Comparison of ENCODE assay signal across 22 cellular contexts in genomic region chr17:19702231-19702641, GRCh38. TPM values are rescaled to one million over a fixed set of nuclear protein-coding genes. Genes with fewer than 3 reads are reported as not detected.
DNase-seq lines count a peak whose midpoint lies in the region; ATAC-seq, FAIRE-seq and TF ChIP-seq lines count a peak whose summit lies in the region.
"Had no signal": no experiment of that assay in that cellular context is flagged by ENCODE, and none has a peak within 500 bp of the region (broad histone marks: within the 10 kb centered on the region; RNA-seq: fewer than 3 reads in every experiment).

No MANE protein-coding gene starts in this region.

- no peaks in the 10 kb centered on the region for H3K27me3 Mint-ChIP-seq in T-helper 17 cell
- H3K27me3 Mint-ChIP-seq: activated CD4-positive, alpha-beta T cell treated with anti-CD3 and anti-CD28 coated beads, Interleukin-2, amount 10 ng/mL, durations not matched to agents 24 days and 14 days had no signal

- FAIRE-seq in HepG2 (lab: Jason Lieb, UNC) (peak; percentile 4), small intestine (lab: Jason Lieb, UNC) (no peak)
- FAIRE-seq: D721Med, GM19239, islet of Langerhans had no signal

- no TSS peak for BruUV-seq in HepG2 (replicated peaks; lab: Mats Ljungman, UMichigan)

- no peak overlapping the region for H3K4me3 Mint-ChIP-seq in T-helper 17 cell
- H3K4me3 Mint-ChIP-seq: activated CD4-positive, alpha-beta T cell treated with anti-CD3 and anti-CD28 coated beads, Interleukin-2, amount 10 ng/mL, durations not matched to agents 24 days and 14 days had no signal

- peak overlapping the region; percentile 91 for H3K4me2 ChIP-seq in HepG2 (ENCODE audit: low read depth, low read length)
- H3K4me2 ChIP-seq in hepatocyte: no peak overlapping the region
- H3K4me2 ChIP-seq: BLaER1 treated with 17β-estradiol and CSF1 and Interleukin-3, amounts not matched to agents 10 nM and 100 nM had no signal

- CTCF ChIA-PET in HepG2 (lab: Yijun Ruan, JAX; ENCODE audit: low intra/inter-chr PET ratio, low total read pairs): no interaction called here

- TF ChIP-seq EP300 in HepG2 (IDR thresholded peaks at IDR 0.05; ENCODE audit: low read depth in 2 of 2, low read length in 2 of 2) (peak in 1 of 2 experiments; percentile 39; a peak in 1 of 4 replicates), HepG2 (CRISPR knock-in tag; IDR thresholded peaks at IDR 0.05; ENCODE audit: borderline replicate concordance) (0 out of 2 replicates have a peak, but pooled peaks have one; percentile 18)

- TF ChIP-seq POLR2A in HepG2 (IDR thresholded peaks at IDR 0.05; ENCODE audit: insufficient read depth in 1 of 2, low read depth in 2 of 2, low read length in 2 of 2): no peak
- no peak for TF ChIP-seq POLR2A in right lobe of liver (IDR thresholded peaks at IDR 0.05)

- H3K9ac ChIP-seq in HepG2 (ENCODE audit: insufficient read depth, low read depth, low read length): no peak overlapping the region
- H3K9ac ChIP-seq: BLaER1 treated with 17β-estradiol and CSF1 and Interleukin-3, amounts not matched to agents 10 nM and 100 nM had no signal

- peak; percentile 17; the same call in 2 of the 3 replicates for ATAC-seq in HepG2
- no peak for ATAC-seq in right lobe of liver
- ATAC-seq in T-helper 17 cell: no peak
- no peak for ATAC-seq in GM21576 (IDR thresholded peaks at IDR 0.05; ENCODE audit: unreplicated experiment)
- no peak for ATAC-seq in GM21447 (IDR thresholded peaks at IDR 0.05; ENCODE audit: unreplicated experiment)
- ATAC-seq: foreskin keratinocyte had no signal

- no peaks in the 10 kb centered on the region for H3K4me1 Mint-ChIP-seq in T-helper 17 cell
- H3K4me1 Mint-ChIP-seq: activated CD4-positive, alpha-beta T cell treated with anti-CD3 and anti-CD28 coated beads, Interleukin-2, amount 10 ng/mL, durations not matched to agents 24 days and 14 days had no signal

- H3K9me3 ChIP-seq in HepG2 (ENCODE audit: low read length): no peaks in the 10 kb centered on the region
- no peaks in the 10 kb centered on the region for H3K9me3 ChIP-seq in right lobe of liver
- no peaks in the 10 kb centered on the region for H3K9me3 ChIP-seq in T-helper 17 cell (ENCODE audit: control insufficient read depth, low read length, poor library complexity, severe bottlenecking)
- no peaks in the 10 kb centered on the region for H3K9me3 ChIP-seq in small intestine (ENCODE audit: control insufficient read depth, low read depth)
- H3K9me3 ChIP-seq in hepatocyte (ENCODE audit: low read depth): no peaks in the 10 kb centered on the region
- H3K9me3 ChIP-seq: BLaER1 treated with 17β-estradiol and CSF1 and Interleukin-3, amounts not matched to agents 10 nM and 100 nM; neutrophil had no signal

- H4K20me1 ChIP-seq in HepG2 (ENCODE audit: insufficient read depth, low read length): no peaks in the 10 kb centered on the region
- no peaks in the 10 kb centered on the region for H4K20me1 ChIP-seq in hepatocyte (ENCODE audit: insufficient read depth, poor library complexity, severe bottlenecking)
- H4K20me1 ChIP-seq: BLaER1 treated with 17β-estradiol and CSF1 and Interleukin-3, amounts not matched to agents 10 nM and 100 nM had no signal

- WGBS in HepG2 (ENCODE audit: low lambda C conversion rate): 3% methylated on average over 4 of the region's 4 CpGs
- 59% methylated on average over 3 of the region's 4 CpGs for WGBS in right lobe of liver (ENCODE audit: insufficient coverage, low coverage, low lambda C conversion rate, missing lambda C conversion rate)
- 55 to 74% (median 61%) methylated on average over 4 of the region's 4 CpGs for WGBS in small intestine, 3 donors
- WGBS in hepatocyte (ENCODE audit: low lambda C conversion rate, missing lambda C conversion rate): 71% methylated on average over 4 of the region's 4 CpGs

- no peaks in the 10 kb centered on the region for H3K79me2 ChIP-seq in HepG2 (ENCODE audit: insufficient read depth, low read length)
- H3K79me2 ChIP-seq in hepatocyte: no peaks in the 10 kb centered on the region

- H3K4me1 ChIP-seq in HepG2 (ENCODE audit: insufficient read depth, low read length) (peaks cover 60% of the 10 kb centered on the region), right lobe of liver (peaks cover 0 to 8% (median 0%) of the 10 kb centered on the region in 4 donors), small intestine (ENCODE audit: control insufficient read depth in 2 of 2, insufficient read depth in 1 of 2, low read depth in 1 of 2, low read length in 1 of 2) (no peaks in the 10 kb centered on the region), hepatocyte (ENCODE audit: insufficient read depth) (peaks cover 7% of the 10 kb centered on the region)

- no peak for TF ChIP-seq RAD21 in HepG2 (CRISPR knock-in tag; IDR thresholded peaks at IDR 0.05)

- intact Hi-C loops in HepG2 (cut with micrococcal nuclease; ENCODE audit: unreplicated experiment): loop anchor here (2.0 kb wide), 1 partner anchor 61 kb away; no protein-coding TSS in a partner anchor
- intact Hi-C loops in right lobe of liver (cut with DNase I): no loop called here

- H3K27ac ChIP-seq in HepG2 (ENCODE audit: extremely low read length, insufficient read depth, low read length): no peak overlapping the region
- no peak overlapping the region for H3K27ac ChIP-seq in right lobe of liver
- H3K27ac ChIP-seq in small intestine (ENCODE audit: low read depth in 1 of 2, low read length in 1 of 2): no peak overlapping the region
- no peak overlapping the region for H3K27ac ChIP-seq in hepatocyte
- H3K27ac ChIP-seq: BLaER1 treated with 17β-estradiol and CSF1 and Interleukin-3, amounts not matched to agents 10 nM and 100 nM; foreskin keratinocyte; neutrophil had no signal

- H3K36me3 ChIP-seq in HepG2 (replicated peaks in 1 of 2; ENCODE audit: control insufficient read depth in 1 of 2, insufficient read depth in 2 of 2, low read length in 2 of 2) (no peaks in the 10 kb centered on the region), right lobe of liver (no peaks in the 10 kb centered on the region), small intestine (ENCODE audit: control insufficient read depth in 2 of 2, insufficient read depth in 2 of 2, low read length in 2 of 2) (no peaks in the 10 kb centered on the region), hepatocyte (replicated peaks; ENCODE audit: insufficient read depth, low read depth) (no peaks in the 10 kb centered on the region)
- H3K36me3 ChIP-seq: BLaER1 treated with 17β-estradiol and CSF1 and Interleukin-3, amounts not matched to agents 10 nM and 100 nM; neutrophil had no signal

- TF ChIP-seq CTCF in HepG2 (CRISPR knock-in tag; IDR thresholded peaks at IDR 0.05): no peak
- TF ChIP-seq CTCF in right lobe of liver (IDR thresholded peaks at IDR 0.05): no peak
- TF ChIP-seq CTCF in hepatocyte (IDR thresholded peaks at IDR 0.05; ENCODE audit: poor library complexity): no peak

- H3K4me3 ChIP-seq in HepG2 (replicated peaks in 1 of 3; ENCODE audit: insufficient read depth in 1 of 3, low read depth in 2 of 3, low read length in 3 of 3): no peak overlapping the region
- H3K4me3 ChIP-seq in right lobe of liver: no peak overlapping the region
- no peak overlapping the region for H3K4me3 ChIP-seq in small intestine (ENCODE audit: low read depth in 1 of 2, low read length in 2 of 2)
- H3K4me3 ChIP-seq in hepatocyte: no peak overlapping the region
- H3K4me3 ChIP-seq: BLaER1 treated with 17β-estradiol and CSF1 and Interleukin-3, amounts not matched to agents 10 nM and 100 nM had no signal

- DNase-seq in HepG2 (ENCODE audit: low spot score) (peak; percentile 71), right lobe of liver (no peak), T-helper 17 cell (no peak), mesenteric fat pad (ENCODE audit: low spot score) (peak; percentile 30), small intestine (no peak), hepatocyte (ENCODE audit: low spot score) (no peak)
- DNase-seq: activated CD4-positive, alpha-beta T cell treated with anti-CD3 and anti-CD28 coated beads, Interleukin-2, amount 10 ng/mL, durations not matched to agents 24 days and 14 days; effector CD8-positive, alpha-beta T cell; foreskin keratinocyte; NCI-H526; OCI-M1; SHP77 treated with DMSO at 0.1 percent for 48 hours; T-helper 1 cell had no signal

- H3K36me3 Mint-ChIP-seq in T-helper 17 cell (ENCODE audit: low read depth): no peaks in the 10 kb centered on the region

- H3K27ac Mint-ChIP-seq in T-helper 17 cell: peak overlapping the region; percentile 29
- H3K27ac Mint-ChIP-seq: activated CD4-positive, alpha-beta T cell treated with anti-CD3 and anti-CD28 coated beads, Interleukin-2, amount 10 ng/mL, durations not matched to agents 24 days and 14 days had no signal

- POLR2A ChIA-PET in HepG2 (lab: Yijun Ruan, JAX): interaction anchor here (0.9 to 1.1 kb wide), 4 partner anchors 26 to 55 kb away, joined by 3 to 4 read pairs (median 3); partner anchors contain the start of gene ALDH3A2

- H3K9me2 ChIP-seq in hepatocyte (replicated peaks; ENCODE audit: insufficient read depth): no peaks in the 10 kb centered on the region

- peaks cover 0 to 10% of the 10 kb centered on the region in 2 experiments; a peak in 4 of 5 replicates for H3K27me3 ChIP-seq in HepG2 (ENCODE audit: control insufficient read depth in 1 of 2, insufficient read depth in 2 of 2, low read length in 2 of 2)
- no peaks in the 10 kb centered on the region for H3K27me3 ChIP-seq in right lobe of liver
- H3K27me3 ChIP-seq in small intestine (ENCODE audit: control insufficient read depth in 2 of 2, insufficient read depth in 2 of 2, low read length in 2 of 2): no peaks in the 10 kb centered on the region
- no peaks in the 10 kb centered on the region for H3K27me3 ChIP-seq in hepatocyte
- H3K27me3 ChIP-seq: BLaER1 treated with 17β-estradiol and CSF1 and Interleukin-3, amounts not matched to agents 10 nM and 100 nM; foreskin keratinocyte; neutrophil had no signal

- no peak overlapping the region for H2AFZ ChIP-seq in HepG2 (ENCODE audit: low read length)
- no peak overlapping the region for H2AFZ ChIP-seq in hepatocyte

- in situ Hi-C loops in HepG2 (cut with HindIII; ENCODE audit: extremely low pct_ligation_motif_present, low pct_unique_long_range_greater_than_20kb): loop anchor here (25.0 kb wide), 1 partner anchor 190 kb away; no protein-coding TSS in a partner anchor

RNA-seq across cellular contexts. Expression of gene SLC47A2, which starts 14.1 kb away (rescaled TPM):
- total RNA-seq in HepG2 (2016; rRNA removed; fragmentation: Illumina TruSeq; extraction: Trizol) (0.04 TPM in 1 of 2 replicates, not detected in the other), right lobe of liver (not detected), T-helper 17 cell (not detected), mesenteric fat pad (not detected), hepatocyte (0.07 TPM in 1 of 2 replicates, not detected in the other)
- not detected in 2 replicates for total RNA-seq in HepG2 (2016; cell fraction: cytosol; rRNA removed; fragmentation: Illumina TruSeq; extraction: Trizol; ENCODE audit: low read depth)
- total RNA-seq in HepG2 (2016; cell fraction: insoluble cytoplasmic fraction; rRNA removed; fragmentation: Illumina TruSeq; extraction: Trizol): 0.04 TPM in 1 of 2 replicates, not detected in the other
- total RNA-seq in HepG2 (2016; cell fraction: membrane; rRNA removed; fragmentation: Illumina TruSeq; extraction: Trizol): 0.06 TPM in 1 of 2 replicates, not detected in the other
- total RNA-seq in HepG2 (2016; cell fraction: nucleus; rRNA removed; fragmentation: Illumina TruSeq; extraction: Trizol): 0.25 TPM in 1 of 2 replicates, not detected in the other
- polyA plus RNA-seq in HepG2 (2011; rRNA removed) (not detected in 2 replicates), small intestine (1 to 10 TPM in 1 of 3 donors, under 1 TPM in 2; 0.34 to 1.1 (median 0.45) TPM), hepatocyte (not detected in 2 replicates)
- polyA plus RNA-seq in HepG2 (2011; cell fraction: cytosol; rRNA removed): not detected in 2 replicates
- polyA plus RNA-seq in HepG2 (2011; cell fraction: nucleus; rRNA removed): not detected in 2 replicates
- 0.07 and 0.17 TPM in 2 replicates for polyA plus RNA-seq in HepG2 (2012)
- not detected in 2 replicates for polyA plus RNA-seq in HepG2 (2016; cell fraction: cytosol; fragmentation: Illumina TruSeq; extraction: Trizol; ENCODE audit: low read depth)
- not detected in 2 replicates for polyA plus RNA-seq in HepG2 (2016; cell fraction: insoluble cytoplasmic fraction; fragmentation: Illumina TruSeq; extraction: Trizol; ENCODE audit: low read depth)
- not detected in 2 replicates for polyA plus RNA-seq in HepG2 (2016; cell fraction: membrane; fragmentation: Illumina TruSeq; extraction: Trizol; ENCODE audit: low read depth)
- polyA plus RNA-seq in HepG2 (2016; cell fraction: nucleus; fragmentation: Illumina TruSeq; extraction: Trizol; ENCODE audit: insufficient read depth, low read depth): not detected in 2 replicates
- 0.21 TPM in 1 of 2 replicates, not detected in the other for polyA minus RNA-seq in HepG2 (2011; rRNA and poly(A)+ RNA removed; ENCODE audit: low replicate concordance)
- polyA minus RNA-seq in HepG2 (2011; cell fraction: cytosol; rRNA and poly(A)+ RNA removed): not detected in 2 replicates
- polyA minus RNA-seq in HepG2 (2011; cell fraction: nucleus; rRNA and poly(A)+ RNA removed): not detected in 2 replicates
- total RNA-seq: activated CD4-positive, alpha-beta T cell treated with anti-CD3 and anti-CD28 coated beads, Interleukin-2, amount 10 ng/mL, durations not matched to agents 24 days and 14 days; lung microvascular endothelial cell; ureter had no signal

RNA-seq across cellular contexts. Expression of gene ALDH3A1, which starts 45.9 kb away (rescaled TPM):
- total RNA-seq in HepG2 (2016; rRNA removed; fragmentation: Illumina TruSeq; extraction: Trizol) (0.45 and 0.62 TPM in 2 replicates), right lobe of liver (10 to 100 TPM in 2 of 6 experiments, 1 to 10 TPM in 2, under 1 TPM in 2; 0.26 to 13.8 (median 1.7) TPM), T-helper 17 cell (not detected), mesenteric fat pad (1.3 TPM), hepatocyte (0.90 TPM in 1 of 2 replicates, not detected in the other)
- total RNA-seq in HepG2 (2016; cell fraction: cytosol; rRNA removed; fragmentation: Illumina TruSeq; extraction: Trizol; ENCODE audit: low read depth): 0.18 and 0.61 TPM in 2 replicates
- 0.50 and 0.65 TPM in 2 replicates for total RNA-seq in HepG2 (2016; cell fraction: insoluble cytoplasmic fraction; rRNA removed; fragmentation: Illumina TruSeq; extraction: Trizol)
- total RNA-seq in HepG2 (2016; cell fraction: membrane; rRNA removed; fragmentation: Illumina TruSeq; extraction: Trizol): 0.38 and 0.49 TPM in 2 replicates
- 0.25 and 0.50 TPM in 2 replicates for total RNA-seq in HepG2 (2016; cell fraction: nucleus; rRNA removed; fragmentation: Illumina TruSeq; extraction: Trizol)
- polyA plus RNA-seq in HepG2 (2011; rRNA removed) (0.07 and 0.29 TPM in 2 replicates), small intestine (1 to 10 TPM; 2.4 to 5.8 (median 3.8) TPM), hepatocyte (0.13 and 1.4 TPM in 2 replicates)
- polyA plus RNA-seq in HepG2 (2011; cell fraction: cytosol; rRNA removed): 0.09 TPM in 1 of 2 replicates, not detected in the other
- polyA plus RNA-seq in HepG2 (2011; cell fraction: nucleus; rRNA removed): 0.11 and 0.19 TPM in 2 replicates
- polyA plus RNA-seq in HepG2 (2012): 0.08 and 0.13 TPM in 2 replicates
- polyA plus RNA-seq in HepG2 (2016; cell fraction: cytosol; fragmentation: Illumina TruSeq; extraction: Trizol; ENCODE audit: low read depth): 0.10 and 0.26 TPM in 2 replicates
- polyA plus RNA-seq in HepG2 (2016; cell fraction: insoluble cytoplasmic fraction; fragmentation: Illumina TruSeq; extraction: Trizol; ENCODE audit: low read depth): 0.56 and 0.68 TPM in 2 replicates
- polyA plus RNA-seq in HepG2 (2016; cell fraction: membrane; fragmentation: Illumina TruSeq; extraction: Trizol; ENCODE audit: low read depth): 0.30 and 0.86 TPM in 2 replicates
- 0.92 and 2.1 TPM in 2 replicates for polyA plus RNA-seq in HepG2 (2016; cell fraction: nucleus; fragmentation: Illumina TruSeq; extraction: Trizol; ENCODE audit: insufficient read depth, low read depth)
- 10.9 TPM in 1 of 2 replicates, not detected in the other for polyA minus RNA-seq in HepG2 (2011; rRNA and poly(A)+ RNA removed; ENCODE audit: low replicate concordance)
- not detected in 2 replicates for polyA minus RNA-seq in HepG2 (2011; cell fraction: cytosol; rRNA and poly(A)+ RNA removed)
- polyA minus RNA-seq in HepG2 (2011; cell fraction: nucleus; rRNA and poly(A)+ RNA removed): not detected in 2 replicates
- total RNA-seq: activated CD4-positive, alpha-beta T cell treated with anti-CD3 and anti-CD28 coated beads, Interleukin-2, amount 10 ng/mL, durations not matched to agents 24 days and 14 days had no signal

RNA-seq across cellular contexts. Expression of gene ALDH3A2, which starts 53.7 kb away (rescaled TPM):
- 180 and 245 TPM in 2 replicates for total RNA-seq in HepG2 (2016; rRNA removed; fragmentation: Illumina TruSeq; extraction: Trizol)
- total RNA-seq in HepG2 (2016; cell fraction: cytosol; rRNA removed; fragmentation: Illumina TruSeq; extraction: Trizol; ENCODE audit: low read depth): 28.5 and 29.7 TPM in 2 replicates
- 175 and 252 TPM in 2 replicates for total RNA-seq in HepG2 (2016; cell fraction: insoluble cytoplasmic fraction; rRNA removed; fragmentation: Illumina TruSeq; extraction: Trizol)
- 79.3 and 80.3 TPM in 2 replicates for total RNA-seq in HepG2 (2016; cell fraction: membrane; rRNA removed; fragmentation: Illumina TruSeq; extraction: Trizol)
- total RNA-seq in HepG2 (2016; cell fraction: nucleus; rRNA removed; fragmentation: Illumina TruSeq; extraction: Trizol): 120 and 125 TPM in 2 replicates
- polyA plus RNA-seq in HepG2 (2011; rRNA removed): 79.1 and 80.8 TPM in 2 replicates
- polyA plus RNA-seq in HepG2 (2011; cell fraction: cytosol; rRNA removed): 72.4 and 72.5 TPM in 2 replicates
- 82.4 and 90.1 TPM in 2 replicates for polyA plus RNA-seq in HepG2 (2011; cell fraction: nucleus; rRNA removed)
- polyA plus RNA-seq in HepG2 (2012): 70.0 and 93.3 TPM in 2 replicates
- 19.4 and 20.8 TPM in 2 replicates for polyA plus RNA-seq in HepG2 (2016; cell fraction: cytosol; fragmentation: Illumina TruSeq; extraction: Trizol; ENCODE audit: low read depth)
- polyA plus RNA-seq in HepG2 (2016; cell fraction: insoluble cytoplasmic fraction; fragmentation: Illumina TruSeq; extraction: Trizol; ENCODE audit: low read depth): 213 and 225 TPM in 2 replicates
- polyA plus RNA-seq in HepG2 (2016; cell fraction: membrane; fragmentation: Illumina TruSeq; extraction: Trizol; ENCODE audit: low read depth): 43.5 and 52.2 TPM in 2 replicates
- 137 and 153 TPM in 2 replicates for polyA plus RNA-seq in HepG2 (2016; cell fraction: nucleus; fragmentation: Illumina TruSeq; extraction: Trizol; ENCODE audit: insufficient read depth, low read depth)
- 42.9 and 77.2 TPM in 2 replicates for polyA minus RNA-seq in HepG2 (2011; rRNA and poly(A)+ RNA removed; ENCODE audit: low replicate concordance)
- 64.1 and 78.1 TPM in 2 replicates for polyA minus RNA-seq in HepG2 (2011; cell fraction: cytosol; rRNA and poly(A)+ RNA removed)
- 127 and 128 TPM in 2 replicates for polyA minus RNA-seq in HepG2 (2011; cell fraction: nucleus; rRNA and poly(A)+ RNA removed)
- 100 to 1,000 TPM; 102 to 264 (median 182) TPM for total RNA-seq in right lobe of liver
- total RNA-seq in T-helper 17 cell: 10 to 100 TPM; 16.1 to 17.1 TPM
- total RNA-seq in mesenteric fat pad: 107 TPM
- 100 to 1,000 TPM in 1 of 3 donors, 10 to 100 TPM in 2; 68.6 to 153 (median 72.8) TPM for polyA plus RNA-seq in small intestine
- 116 and 137 TPM in 2 replicates for total RNA-seq in hepatocyte
- 62.1 and 63.6 TPM in 2 replicates for polyA plus RNA-seq in hepatocyte

Comparison
In these comparisons a context has a peak if more than half of its experiments do, and no peak if none do; other contexts are left out.
1. DNase-seq: peak in HepG2 (single experiment) and mesenteric fat pad (single experiment); none in right lobe of liver (0 of 3), T-helper 17 cell (0 of 3), small intestine (single experiment) and hepatocyte (single experiment).